ENCODE assay signal across 8 cellular contexts in genomic region chr4:77076889-77077635, GRCh38. TPM values are rescaled to one million over a fixed set of nuclear protein-coding genes. Genes with fewer than 3 reads are reported as not detected.
DNase-seq lines count a peak whose midpoint lies in the region; ATAC-seq and TF ChIP-seq lines count a peak whose summit lies in the region.

No MANE protein-coding gene starts in this region.

- H3K9ac ChIP-seq in endocrine pancreas (ENCODE audit: control insufficient read depth, insufficient read depth, low read length), result no peak overlapping the region

- H3K27me3 Mint-ChIP-seq in CD4-positive, CD25-positive, alpha-beta regulatory T cell, result peaks cover 16% of the 10 kb centered on the region

- H3K36me3 ChIP-seq in CD4-positive, CD25-positive, alpha-beta regulatory T cell (ENCODE audit: control insufficient read depth, insufficient read depth, low read length), result no peaks in the 10 kb centered on the region
- H3K36me3 ChIP-seq in endocrine pancreas (ENCODE audit: control insufficient read depth, insufficient read depth, low read length) (no peaks in the 10 kb centered on the region), ovary (no peaks in the 10 kb centered on the region)

- H3K27ac ChIP-seq in CD4-positive, CD25-positive, alpha-beta regulatory T cell (ENCODE audit: insufficient read depth, low read length, poor library complexity, severe bottlenecking), result peak overlapping the region; percentile 100
- peak overlapping the region; percentile 95 to 98 for H3K27ac ChIP-seq in ovary

- peaks cover 19 to 51% (median 30%) of the 10 kb centered on the region in 4 donors for H3K4me1 Mint-ChIP-seq in CD4-positive, CD25-positive, alpha-beta regulatory T cell

- 78 to 85% (median 81%) methylated on average over 10 of the region's 10 CpGs for WGBS in ovary, 3 donors

- TF ChIP-seq EP300 in ovary (IDR thresholded peaks at IDR 0.05), result no peak

- H3K4me3 Mint-ChIP-seq in CD4-positive, CD25-positive, alpha-beta regulatory T cell, result peak overlapping the region in 2 of 4 donors; percentile 98 to 99

- peaks cover 0 to 1% (median 0%) of the 10 kb centered on the region in 7 donors for H3K9me3 Mint-ChIP-seq in CD4-positive, CD25-positive, alpha-beta regulatory T cell

- H3K4me1 ChIP-seq in CD4-positive, CD25-positive, alpha-beta regulatory T cell (ENCODE audit: control insufficient read depth, insufficient read depth, low read length, poor library complexity, severe bottlenecking), result peaks cover 57% of the 10 kb centered on the region
- H3K4me1 ChIP-seq in endocrine pancreas (ENCODE audit: control insufficient read depth, insufficient read depth, low read length) (peaks cover 15% of the 10 kb centered on the region), ovary (ENCODE audit: insufficient read depth) (peaks cover 3% of the 10 kb centered on the region)

- no peaks in the 10 kb centered on the region for H3K9me3 ChIP-seq in CD4-positive, CD25-positive, alpha-beta regulatory T cell (ENCODE audit: control insufficient read depth in 2 of 2, low read length in 2 of 2)
- H3K9me3 ChIP-seq in endocrine pancreas (ENCODE audit: control insufficient read depth, low read length), result no peaks in the 10 kb centered on the region
- no peaks in the 10 kb centered on the region for H3K9me3 ChIP-seq in ovary

- peak overlapping the region in 2 of 3 donors; percentile 100 for H3K27ac Mint-ChIP-seq in CD4-positive, CD25-positive, alpha-beta regulatory T cell

- TF ChIP-seq POLR2A in ovary (IDR thresholded peaks at IDR 0.05), result no peak

- peak overlapping the region; percentile 95 for H3K4me3 ChIP-seq in CD4-positive, CD25-positive, alpha-beta regulatory T cell (ENCODE audit: low read depth, low read length)
- H3K4me3 ChIP-seq in endocrine pancreas (ENCODE audit: control insufficient read depth, insufficient read depth, low read length) (peak overlapping the region; percentile 99), ovary (peak overlapping the region; percentile 85)

- H3K36me3 Mint-ChIP-seq in CD4-positive, CD25-positive, alpha-beta regulatory T cell, result peaks cover 10% of the 10 kb centered on the region

- peak in 1 of 3 donors; percentile 51 for DNase-seq in CD4-positive, CD25-positive, alpha-beta regulatory T cell
- DNase-seq in NCI-H69 (lab: John Stamatoyannopoulos, UW) (peak; percentile 11), ovary (peak in 1 of 5 donors; percentile 29), cerebellar cortex (ENCODE audit: low spot score) (no peak), SKM-1 treated with dmso at 0.1 percent for 144 hours (lab: John Stamatoyannopoulos, UW; ENCODE audit: unreplicated experiment) (no peak), NCI-H128 (lab: John Stamatoyannopoulos, UW; ENCODE audit: unreplicated experiment) (no peak), amygdala (lab: John Stamatoyannopoulos, UW) (no peak)

- H3K27me3 ChIP-seq in CD4-positive, CD25-positive, alpha-beta regulatory T cell (ENCODE audit: control insufficient read depth, insufficient read depth, low read length), result no peaks in the 10 kb centered on the region
- H3K27me3 ChIP-seq in endocrine pancreas (ENCODE audit: control insufficient read depth, insufficient read depth, low read length), result no peaks in the 10 kb centered on the region
- no peaks in the 10 kb centered on the region for H3K27me3 ChIP-seq in ovary

- ATAC-seq in CD4-positive, CD25-positive, alpha-beta regulatory T cell (ENCODE audit: low read depth in 2 of 2), result no peak

- intact Hi-C loops in ovary (cut with DNase I), result loop anchor here in 2 of 4 donors (5.0 to 10.0 kb wide), 2 partner anchors 80 to 122 kb away; partner anchors contain the start of gene CCNG2 (in 1 of the 2)

- no peak for TF ChIP-seq CTCF in ovary (IDR thresholded peaks at IDR 0.05)

RNA-seq across cellular contexts. Expression of gene CCNI, which starts 1.3 kb away (rescaled TPM):
- total RNA-seq in CD4-positive, CD25-positive, alpha-beta regulatory T cell, result 359 TPM
- 100 to 1,000 TPM; 400 to 431 (median 408) TPM for polyA plus RNA-seq in CD4-positive, CD25-positive, alpha-beta regulatory T cell
- total RNA-seq in ovary, result 100 to 1,000 TPM; 220 to 564 (median 355) TPM
- 100 to 1,000 TPM; 296 to 772 TPM for polyA plus RNA-seq in ovary
